In the genomic region with DNA sequence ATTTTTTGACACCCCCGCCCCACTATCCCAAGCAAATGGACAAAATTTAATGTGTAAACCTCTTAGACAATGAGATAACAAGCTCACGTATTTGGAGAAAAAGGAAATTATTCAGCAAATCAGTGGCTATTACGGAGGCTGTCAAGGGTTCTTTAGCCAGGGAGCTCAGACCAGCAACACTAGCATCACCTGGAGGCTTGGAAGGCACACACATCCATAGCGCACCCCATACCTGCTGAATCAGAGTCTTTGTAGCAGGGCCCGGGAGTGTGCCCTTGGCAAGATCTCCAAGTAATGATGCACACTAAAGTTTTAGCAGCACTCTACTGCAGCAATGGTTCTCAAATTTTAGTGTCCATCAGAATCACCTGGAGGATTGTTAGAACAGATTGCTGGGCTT, we compare ENCODE assay signal across 23 cellular contexts.
"Had no signal": no experiment of that assay in that cellular context is flagged by ENCODE, and none has a peak within 500 bp of the region (broad histone marks: within the 10 kb centered on the region; RNA-seq: fewer than 3 reads in every experiment).

No MANE protein-coding gene starts in this region.

- H3K36me3 Mint-ChIP-seq: IgD-negative memory B cell had no signal

- H3K27me3 Mint-ChIP-seq: IgD-negative memory B cell had no signal

- H3K4me3 Mint-ChIP-seq: IgD-negative memory B cell had no signal

- DNase-seq: Kasumi-1, MM.1S, NCI-H1092 treated with DMSO at 0.1 percent for 48 hours, NCI-H1436, NCI-H187, NCI-H2029, NCI-H2081 treated with DMSO at 0.1 percent for 48 hours, NCI-H2171, NCI-H226, NCI-H446, NCI-H510A, NCI-H524 treated with DMSO at 0.1 percent for 48 hours, NCI-H69, NCI-H774, Right ventricle myocardium superior, RPMI8226, SIG-M5 had no signal

- H3K27me3 ChIP-seq: SJSA1 had no signal

- H3K4me1 ChIP-seq: SJSA1 had no signal

- H3K9me3 ChIP-seq: SJSA1 had no signal

- H3K36me3 ChIP-seq: SJSA1 had no signal

- H3K27ac Mint-ChIP-seq: IgD-negative memory B cell had no signal

- H3K4me1 Mint-ChIP-seq: IgD-negative memory B cell had no signal

- FAIRE-seq: K562, RCC 7860 had no signal

- H3K27ac ChIP-seq: KMS-11, SJSA1, SK-N-MC had no signal

- H3K4me2 ChIP-seq: KMS-11 had no signal

- H3K9ac ChIP-seq: KMS-11 had no signal

- ATAC-seq: K562 had no signal

- H3K4me3 ChIP-seq: K562, SJSA1, SK-N-MC had no signal
